1 cellular context compared by ENCODE assay signal in the genomic region with DNA sequence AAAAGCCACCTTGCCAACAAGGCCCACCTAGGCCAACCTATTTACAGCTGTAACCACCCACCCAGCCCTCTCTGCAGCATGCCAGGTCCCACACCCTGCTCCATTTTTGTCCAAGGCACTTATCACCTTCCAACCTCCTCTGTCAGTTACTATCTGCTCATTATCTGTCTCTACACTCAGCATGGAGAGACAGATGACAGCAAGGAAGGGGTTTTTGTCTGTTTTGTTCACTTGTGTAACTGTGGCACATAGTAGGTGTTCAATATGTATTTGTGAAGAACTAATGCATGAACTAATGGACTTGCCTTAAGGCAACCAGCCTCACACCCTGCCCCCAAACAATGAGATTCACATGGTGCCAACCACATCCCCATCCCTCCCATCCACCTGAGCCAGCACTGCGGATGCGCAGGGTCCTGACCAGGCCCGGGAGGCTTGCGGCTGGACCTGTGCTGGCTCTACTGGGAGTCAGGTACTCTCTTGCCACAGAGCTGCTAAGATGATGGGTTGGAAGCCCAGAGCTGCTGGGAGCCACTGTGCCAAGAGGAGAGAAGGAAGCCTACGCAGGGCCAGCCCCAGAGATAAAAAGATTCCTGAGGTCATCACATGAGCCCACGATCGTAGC.
TF ChIP-seq lines count a peak whose summit lies in the region.

No MANE protein-coding gene starts in this region.

TF ChIP-seq in GM12878, 131 proteins besides CTCF, POLR2A, EP300 and RAD21:
- TF ChIP-seq SMC3 (IDR thresholded peaks at IDR 0.05; ENCODE audit: borderline replicate concordance, low read length) (0 out of 2 replicates have a peak, but pooled peaks have one; percentile 6), ZSCAN29 (IDR thresholded peaks at IDR 0.05) (no peak), NBN (IDR thresholded peaks at IDR 0.05) (peak; percentile 9; the same call in 1 of the 2 replicates)
- TF ChIP-seq, protein P1, sequence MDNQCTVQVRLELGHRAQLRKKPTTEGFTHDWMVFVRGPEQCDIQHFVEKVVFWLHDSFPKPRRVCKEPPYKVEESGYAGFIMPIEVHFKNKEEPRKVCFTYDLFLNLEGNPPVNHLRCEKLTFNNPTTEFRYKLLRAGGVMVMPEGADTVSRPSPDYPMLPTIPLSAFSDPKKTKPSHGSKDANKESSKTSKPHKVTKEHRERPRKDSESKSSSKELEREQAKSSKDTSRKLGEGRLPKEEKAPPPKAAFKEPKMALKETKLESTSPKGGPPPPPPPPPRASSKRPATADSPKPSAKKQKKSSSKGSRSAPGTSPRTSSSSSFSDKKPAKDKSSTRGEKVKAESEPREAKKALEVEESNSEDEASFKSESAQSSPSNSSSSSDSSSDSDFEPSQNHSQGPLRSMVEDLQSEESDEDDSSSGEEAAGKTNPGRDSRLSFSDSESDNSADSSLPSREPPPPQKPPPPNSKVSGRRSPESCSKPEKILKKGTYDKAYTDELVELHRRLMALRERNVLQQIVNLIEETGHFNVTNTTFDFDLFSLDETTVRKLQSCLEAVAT (IDR thresholded peaks at IDR 0.05) = 0 out of 2 replicates have a peak, but pooled peaks have one; percentile 4
